In the genomic region with DNA sequence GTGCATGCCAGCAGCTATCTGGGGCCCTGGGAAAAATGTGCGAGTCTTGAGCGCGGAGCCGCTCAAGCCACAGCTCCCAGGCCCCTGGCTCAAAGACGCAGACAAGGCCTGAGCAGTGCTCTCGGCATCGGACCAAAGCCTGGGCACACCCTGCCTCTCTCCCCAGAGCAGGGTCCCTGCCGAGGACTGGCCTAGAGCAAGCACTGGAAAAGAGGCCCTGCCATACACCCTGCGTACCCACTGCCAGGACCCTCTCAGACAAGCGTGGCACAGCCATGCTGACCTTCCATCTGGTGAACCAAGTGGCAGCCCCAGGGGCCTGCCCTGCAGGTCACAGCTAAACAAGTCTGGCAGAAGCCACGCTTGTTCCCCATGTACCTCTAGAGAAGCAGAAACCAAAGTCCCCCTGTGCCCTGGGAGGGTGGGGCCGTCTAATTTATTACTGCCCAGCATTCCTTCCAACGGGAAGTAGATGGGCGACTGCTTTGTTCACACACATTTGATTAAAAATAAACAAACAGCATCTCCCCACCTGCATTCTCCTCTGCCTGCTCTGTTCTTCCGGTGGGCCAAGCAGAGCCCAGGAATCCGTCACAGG, we compare ENCODE assay signal across 15 cellular contexts. TPM values are rescaled to one million over a fixed set of nuclear protein-coding genes. Genes with fewer than 3 reads are reported as not detected.
DNase-seq lines count a peak whose midpoint lies in the region; ATAC-seq, FAIRE-seq and TF ChIP-seq lines count a peak whose summit lies in the region.
"Had no signal": no experiment of that assay in that cellular context is flagged by ENCODE, and none has a peak within 500 bp of the region (broad histone marks: within the 10 kb centered on the region; RNA-seq: fewer than 3 reads in every experiment).

No MANE protein-coding gene starts in this region.

- H3K4me2 ChIP-seq in HepG2 (ENCODE audit: low read depth, low read length) (no peak overlapping the region), osteoblast (ENCODE audit: insufficient read depth, low read length) (no peak overlapping the region)
- H3K4me2 ChIP-seq: BLaER1 treated with 17β-estradiol and CSF1 and Interleukin-3, amounts not matched to agents 10 nM and 100 nM had no signal

- no peaks in the 10 kb centered on the region for H3K27me3 ChIP-seq in HepG2 (ENCODE audit: control insufficient read depth in 1 of 2, insufficient read depth in 2 of 2, low read length in 2 of 2)
- no peaks in the 10 kb centered on the region for H3K27me3 ChIP-seq in right lobe of liver
- H3K27me3 ChIP-seq in osteoblast (ENCODE audit: insufficient read depth, low read length): no peaks in the 10 kb centered on the region
- H3K27me3 ChIP-seq: BLaER1 treated with 17β-estradiol and CSF1 and Interleukin-3, amounts not matched to agents 10 nM and 100 nM had no signal

- peaks cover 6% of the 10 kb centered on the region for H3K36me3 Mint-ChIP-seq in activated T-cell treated with anti-CD3 and anti-CD28 coated beads, Interleukin-2, amount 50 U/mL, for 4 hours (ENCODE audit: insufficient read depth)

- H3K9me3 ChIP-seq in HepG2 (ENCODE audit: low read length) (no peaks in the 10 kb centered on the region), right lobe of liver (no peaks in the 10 kb centered on the region), osteoblast (ENCODE audit: low read depth, low read length) (no peaks in the 10 kb centered on the region)
- H3K9me3 ChIP-seq: BLaER1 treated with 17β-estradiol and CSF1 and Interleukin-3, amounts not matched to agents 10 nM and 100 nM; HAP-1 had no signal

- H3K79me2 ChIP-seq in HepG2 (ENCODE audit: insufficient read depth, low read length): no peaks in the 10 kb centered on the region
- H3K79me2 ChIP-seq in osteoblast (ENCODE audit: insufficient read depth, low read length): peaks cover 1% of the 10 kb centered on the region

- H4K20me1 ChIP-seq in HepG2 (ENCODE audit: insufficient read depth, low read length) (no peaks in the 10 kb centered on the region), osteoblast (ENCODE audit: insufficient read depth, low read length) (peaks cover 8% of the 10 kb centered on the region)

- ATAC-seq in HepG2: no peak
- no peak for ATAC-seq in right lobe of liver
- ATAC-seq in HG03432 (IDR thresholded peaks at IDR 0.05; ENCODE audit: unreplicated experiment): no peak
- ATAC-seq in activated T-cell treated with anti-CD3 and anti-CD28 coated beads, Interleukin-2, amount 50 U/mL, for 4 hours: no peak

- DNase-seq in HepG2 (ENCODE audit: low spot score) (no peak), right lobe of liver (no peak), cerebellum (ENCODE audit: low spot score) (peak; percentile 61), osteoblast (ENCODE audit: insufficient read length, low spot score, missing footprints) (peak; percentile 62), NCI-H226 (no peak), medulla oblongata (ENCODE audit: extremely low spot score) (no peak)
- no peak for DNase-seq in activated T-cell treated with anti-CD3 and anti-CD28 coated beads, Interleukin-2, amount 50 U/mL, for 4 hours
- DNase-seq: ACHN; CD4-positive, CD25-positive, alpha-beta regulatory T cell; GOT3 had no signal

- H2AFZ ChIP-seq in HepG2 (ENCODE audit: low read length): no peak overlapping the region
- no peak overlapping the region for H2AFZ ChIP-seq in osteoblast (ENCODE audit: low read length)

- in situ Hi-C loops in HepG2 (cut with HindIII; ENCODE audit: extremely low pct_ligation_motif_present, low pct_unique_long_range_greater_than_20kb): no loop called here

- TF ChIP-seq EP300 in HepG2 (IDR thresholded peaks at IDR 0.05; ENCODE audit: low read depth in 2 of 2, low read length in 2 of 2): no peak
- TF ChIP-seq EP300 in HepG2 (CRISPR knock-in tag; IDR thresholded peaks at IDR 0.05; ENCODE audit: borderline replicate concordance): no peak

- TF ChIP-seq RAD21 in HepG2 (CRISPR knock-in tag; IDR thresholded peaks at IDR 0.05): no peak

- H3K4me1 Mint-ChIP-seq in activated T-cell treated with anti-CD3 and anti-CD28 coated beads, Interleukin-2, amount 50 U/mL, for 4 hours (ENCODE audit: low read depth): no peaks in the 10 kb centered on the region

- H3K4me1 ChIP-seq in HepG2 (ENCODE audit: insufficient read depth, low read length) (no peaks in the 10 kb centered on the region), right lobe of liver (no peaks in the 10 kb centered on the region), osteoblast (ENCODE audit: insufficient read depth, low read length) (no peaks in the 10 kb centered on the region)
- H3K4me1 ChIP-seq: HAP-1 had no signal

- POLR2A ChIA-PET in HepG2 (lab: Yijun Ruan, JAX): interaction anchor here (0.9 kb wide), 1 partner anchor 10 kb away, joined by 3 read pairs; no protein-coding TSS in a partner anchor

- CTCF ChIA-PET in HepG2 (lab: Yijun Ruan, JAX; ENCODE audit: low intra/inter-chr PET ratio, low total read pairs): no interaction called here

- intact Hi-C loops in HepG2 (cut with micrococcal nuclease; ENCODE audit: unreplicated experiment): no loop called here
- intact Hi-C loops in right lobe of liver (cut with DNase I): no loop called here

- H3K9ac ChIP-seq in HepG2 (ENCODE audit: insufficient read depth, low read depth, low read length): no peak overlapping the region
- H3K9ac ChIP-seq: BLaER1 treated with 17β-estradiol and CSF1 and Interleukin-3, amounts not matched to agents 10 nM and 100 nM had no signal

- H3K27ac ChIP-seq in HepG2 (ENCODE audit: extremely low read length, insufficient read depth, low read length) (no peak overlapping the region), right lobe of liver (no peak overlapping the region), osteoblast (ENCODE audit: low read depth, low read length) (no peak overlapping the region)
- H3K27ac ChIP-seq: BLaER1 treated with 17β-estradiol and CSF1 and Interleukin-3, amounts not matched to agents 10 nM and 100 nM had no signal

- BruUV-seq in HepG2 (replicated peaks; lab: Mats Ljungman, UMichigan): no TSS peak

- no peak for TF ChIP-seq CTCF in HepG2 (CRISPR knock-in tag; IDR thresholded peaks at IDR 0.05)
- TF ChIP-seq CTCF in right lobe of liver (IDR thresholded peaks at IDR 0.05): no peak
- no peak for TF ChIP-seq CTCF in osteoblast (IDR thresholded peaks at IDR 0.05; ENCODE audit: extremely low read depth, low read depth, low read length)

- no peak overlapping the region for H3K4me3 ChIP-seq in HepG2 (replicated peaks in 1 of 3; ENCODE audit: insufficient read depth in 1 of 3, low read depth in 2 of 3, low read length in 3 of 3)
- no peak overlapping the region for H3K4me3 ChIP-seq in right lobe of liver
- no peak overlapping the region for H3K4me3 ChIP-seq in osteoblast (ENCODE audit: insufficient read depth, low read length)
- H3K4me3 ChIP-seq: BLaER1 treated with 17β-estradiol and CSF1 and Interleukin-3, amounts not matched to agents 10 nM and 100 nM; HAP-1 had no signal

- no peaks in the 10 kb centered on the region for H3K27me3 Mint-ChIP-seq in activated T-cell treated with anti-CD3 and anti-CD28 coated beads, Interleukin-2, amount 50 U/mL, for 4 hours (ENCODE audit: low read depth)
- H3K27me3 Mint-ChIP-seq: CD4-positive, CD25-positive, alpha-beta regulatory T cell had no signal

- no peaks in the 10 kb centered on the region for H3K9me3 Mint-ChIP-seq in activated T-cell treated with anti-CD3 and anti-CD28 coated beads, Interleukin-2, amount 50 U/mL, for 4 hours
- H3K9me3 Mint-ChIP-seq: CD4-positive, CD25-positive, alpha-beta regulatory T cell had no signal

- no peak overlapping the region for H3K4me3 Mint-ChIP-seq in activated T-cell treated with anti-CD3 and anti-CD28 coated beads, Interleukin-2, amount 50 U/mL, for 4 hours
- H3K4me3 Mint-ChIP-seq: CD4-positive, CD25-positive, alpha-beta regulatory T cell had no signal

- no peak for FAIRE-seq in HepG2 (lab: Jason Lieb, UNC)
- FAIRE-seq: GM12892, HTR-8/SVneo had no signal

- TF ChIP-seq POLR2A in HepG2 (IDR thresholded peaks at IDR 0.05; ENCODE audit: insufficient read depth in 1 of 2, low read depth in 2 of 2, low read length in 2 of 2) (no peak; a peak in 1 of 4 replicates), right lobe of liver (IDR thresholded peaks at IDR 0.05) (no peak)

- H3K36me3 ChIP-seq in HepG2 (replicated peaks in 1 of 2; ENCODE audit: control insufficient read depth in 1 of 2, insufficient read depth in 2 of 2, low read length in 2 of 2) (peaks cover 39 to 61% of the 10 kb centered on the region in 2 experiments), right lobe of liver (peaks cover 0 to 45% (median 9%) of the 10 kb centered on the region in 4 donors), osteoblast (ENCODE audit: insufficient read depth, low read length) (peaks cover 52% of the 10 kb centered on the region)

- WGBS in HepG2 (ENCODE audit: low lambda C conversion rate): 90% methylated on average over 9 of the region's 16 CpGs
- 92% methylated on average over 9 of the region's 16 CpGs for WGBS in right lobe of liver (ENCODE audit: insufficient coverage, low coverage, low lambda C conversion rate, missing lambda C conversion rate)

RNA-seq across cellular contexts. Expression of a gene that starts 14.0 kb away (rescaled TPM):
- total RNA-seq in HepG2 (2016; rRNA removed; fragmentation: Illumina TruSeq; extraction: Trizol) (123 and 177 TPM in 2 replicates), right lobe of liver (10 to 100 TPM; 51.0 to 99.1 (median 63.5) TPM), cerebellum (160 TPM), osteoblast (189 and 227 TPM in 2 replicates)
- 143 and 149 TPM in 2 replicates for total RNA-seq in HepG2 (2016; cell fraction: cytosol; rRNA removed; fragmentation: Illumina TruSeq; extraction: Trizol; ENCODE audit: low read depth)
- 108 and 184 TPM in 2 replicates for total RNA-seq in HepG2 (2016; cell fraction: insoluble cytoplasmic fraction; rRNA removed; fragmentation: Illumina TruSeq; extraction: Trizol)
- 217 TPM in 2 replicates for total RNA-seq in HepG2 (2016; cell fraction: membrane; rRNA removed; fragmentation: Illumina TruSeq; extraction: Trizol)
- 128 and 139 TPM in 2 replicates for total RNA-seq in HepG2 (2016; cell fraction: nucleus; rRNA removed; fragmentation: Illumina TruSeq; extraction: Trizol)
- 481 and 626 TPM in 2 replicates for polyA plus RNA-seq in HepG2 (2011; rRNA removed)
- polyA plus RNA-seq in HepG2 (2011; cell fraction: cytosol; rRNA removed): 323 and 410 TPM in 2 replicates
- 1,381 and 1,393 TPM in 2 replicates for polyA plus RNA-seq in HepG2 (2011; cell fraction: nucleus; rRNA removed)
- 200 and 245 TPM in 2 replicates for polyA plus RNA-seq in HepG2 (2012)
- 126 and 132 TPM in 2 replicates for polyA plus RNA-seq in HepG2 (2016; cell fraction: cytosol; fragmentation: Illumina TruSeq; extraction: Trizol; ENCODE audit: low read depth)
- 133 and 166 TPM in 2 replicates for polyA plus RNA-seq in HepG2 (2016; cell fraction: insoluble cytoplasmic fraction; fragmentation: Illumina TruSeq; extraction: Trizol; ENCODE audit: low read depth)
- polyA plus RNA-seq in HepG2 (2016; cell fraction: membrane; fragmentation: Illumina TruSeq; extraction: Trizol; ENCODE audit: low read depth): 186 and 199 TPM in 2 replicates
- 341 and 351 TPM in 2 replicates for polyA plus RNA-seq in HepG2 (2016; cell fraction: nucleus; fragmentation: Illumina TruSeq; extraction: Trizol; ENCODE audit: insufficient read depth, low read depth)
- polyA minus RNA-seq in HepG2 (2011; rRNA and poly(A)+ RNA removed; ENCODE audit: low replicate concordance): 198 and 615 TPM in 2 replicates
- 125 and 128 TPM in 2 replicates for polyA minus RNA-seq in HepG2 (2011; cell fraction: cytosol; rRNA and poly(A)+ RNA removed)
- 166 and 229 TPM in 2 replicates for polyA minus RNA-seq in HepG2 (2011; cell fraction: nucleus; rRNA and poly(A)+ RNA removed)
- 100 to 1,000 TPM in 2 of 3 donors, 10 to 100 TPM in 1; 97.1 to 104 (median 100) TPM for total RNA-seq in activated T-cell treated with anti-CD3 and anti-CD28 coated beads, Interleukin-2, amount 50 U/mL, for 4 hours

Comparison
In these comparisons a context has a peak if more than half of its experiments do, and no peak if none do; other contexts are left out.
1. DNase-seq: peak in cerebellum (single experiment) and osteoblast (single experiment); none in HepG2 (single experiment), right lobe of liver (0 of 3), activated T-cell treated with anti-CD3 and anti-CD28 coated beads, Interleukin-2, amount 50 U/mL, for 4 hours (single experiment), NCI-H226 (single experiment) and medulla oblongata (single experiment).